In the genomic region with DNA sequence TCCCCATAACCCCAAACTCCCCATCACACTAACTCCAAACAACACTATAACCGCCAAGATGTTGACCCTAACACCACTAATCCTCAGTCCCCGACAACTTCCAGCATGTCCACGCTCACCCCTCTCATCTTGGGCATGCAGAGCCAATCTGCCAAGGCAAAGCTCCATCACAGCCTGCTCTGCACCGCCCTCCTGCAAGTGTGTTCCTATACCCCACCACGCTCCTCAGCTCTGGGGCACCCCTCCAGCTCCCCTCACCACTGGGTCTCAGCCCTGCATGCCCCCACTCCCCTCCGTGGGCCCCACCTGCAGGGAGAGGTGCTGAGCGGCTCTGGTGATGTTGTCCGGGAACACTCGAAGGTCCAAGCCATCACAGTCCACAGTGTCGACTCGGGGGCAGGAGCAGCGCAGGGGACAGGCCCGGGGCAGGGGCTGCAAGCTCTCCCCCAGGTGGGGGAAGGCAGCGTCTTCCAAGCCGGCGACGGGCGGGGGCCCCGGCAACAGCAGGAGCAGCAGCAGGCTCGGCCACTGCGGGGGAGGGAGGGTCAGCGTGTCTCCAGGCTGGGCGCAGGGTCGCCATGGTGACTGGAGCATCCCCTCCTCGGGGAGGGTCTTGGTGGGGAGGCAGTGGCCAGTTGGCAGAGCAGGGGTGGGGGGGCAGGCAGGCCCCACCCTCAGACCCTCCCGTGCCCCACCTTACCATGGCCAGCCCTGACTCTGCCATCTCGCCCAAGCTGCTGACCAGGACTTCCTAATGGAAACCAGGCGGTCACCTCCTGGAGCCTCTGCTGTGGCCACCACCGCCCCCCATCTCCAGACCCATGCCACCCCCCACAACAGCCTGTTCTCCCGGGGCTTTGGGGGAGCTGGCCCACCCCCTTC, we compare ENCODE assay signal across 9 cellular contexts. TPM values are rescaled to one million over a fixed set of nuclear protein-coding genes. Genes with fewer than 3 reads are reported as not detected.
A peak's percentile ranks its signal among the peaks of the same experiment; 100 is the strongest.
DNase-seq lines count a peak whose midpoint lies in the region; ATAC-seq, FAIRE-seq and TF ChIP-seq lines count a peak whose summit lies in the region.
"Had no signal": no experiment of that assay in that cellular context is flagged by ENCODE, and none has a peak within 500 bp of the region (broad histone marks: within the 10 kb centered on the region; RNA-seq: fewer than 3 reads in every experiment).

No MANE protein-coding gene starts in this region.

- 0 out of 2 replicates have a peak overlapping the region, but pooled peaks have one; percentile 48 for H2BK20ac ChIP-seq in H1 (ENCODE audit: low read length)

- TF ChIP-seq CTCF in AG04450 (IDR thresholded peaks at IDR 0.05; ENCODE audit: low read depth, low read length), result no peak
- no peak for TF ChIP-seq CTCF in H1 (IDR thresholded peaks at IDR 0.05; ENCODE audit: control extremely low read depth in 1 of 3, insufficient read depth in 1 of 3, low read depth in 1 of 3, low read length in 3 of 3)
- TF ChIP-seq CTCF in transverse colon (IDR thresholded peaks at IDR 0.05), result no peak

- H3K56ac ChIP-seq in H1 (replicated peaks; ENCODE audit: insufficient read length, low read depth, low read length), result no peak overlapping the region

- TF ChIP-seq POLR2A in H1 (IDR thresholded peaks at IDR 0.05; ENCODE audit: control extremely low read depth in 1 of 2, low read depth in 2 of 2, low read length in 2 of 2) (no peak), transverse colon (IDR thresholded peaks at IDR 0.05) (no peak)

- H3K23ac ChIP-seq in H1 (ENCODE audit: insufficient read length), result no peak overlapping the region

- H3K4me3 ChIP-seq in AG04450 (ENCODE audit: low read depth, low read length), result peak overlapping the region; percentile 47
- H3K4me3 ChIP-seq in H1 (ENCODE audit: extremely low read depth in 1 of 4, insufficient read depth in 2 of 4, low read depth in 3 of 4, low read length in 4 of 4), result peak overlapping the region in 1 of 4 experiments; percentile 34; a peak in 1 of 8 replicates
- H3K4me3 ChIP-seq in neuron (ENCODE audit: low read length), result peak overlapping the region; percentile 29
- peak overlapping the region in 1 of 4 donors; percentile 9 for H3K4me3 ChIP-seq in transverse colon

- H3K9me3 ChIP-seq in AG04450 (ENCODE audit: control insufficient read depth, insufficient read depth, low read length) (no peaks in the 10 kb centered on the region), H1 (ENCODE audit: insufficient read depth in 2 of 2, low read depth in 1 of 2, low read length in 1 of 2) (no peaks in the 10 kb centered on the region), neuron (ENCODE audit: low read length) (no peaks in the 10 kb centered on the region), transverse colon (no peaks in the 10 kb centered on the region)

- peaks cover 3% of the 10 kb centered on the region; the same call in 1 of the 2 replicates for H3K79me1 ChIP-seq in H1 (ENCODE audit: low read depth, low read length)

- H2AK5ac ChIP-seq in H1 (ENCODE audit: low read depth, low read length), result 0 out of 2 replicates have a peak overlapping the region, but pooled peaks have one; percentile 75

- POLR2A ChIA-PET in AG04450 (lab: Yijun Ruan, JAX) (interaction anchor here (0.8 to 0.9 kb wide), 3 partner anchors 9 to 32 kb away, joined by 3 to 4 read pairs (median 4); a partner anchor contains a TSS), H1 (lab: Charles Lee; ENCODE audit: partially characterized antibody) (interaction anchor here (0.7 to 5.5 kb wide), 10 partner anchors 16 to 112 kb away, joined by 3 to 35 read pairs (median 4); a partner anchor contains a TSS)

- WGBS in H1 (ENCODE audit: extremely low coverage in 1 of 2, insufficient coverage in 1 of 2, insufficient read length in 1 of 2, insufficient replicate concordance in 2 of 2, low coverage in 1 of 2, low lambda C conversion rate in 2 of 2, missing lambda C conversion rate in 1 of 2), 2 experiments, result 68% methylated on average over 19 of the region's 30 CpGs; no CpG with 5 or more reads in 1 of the 2 experiments
- 32 to 52% methylated on average over 3 to 24 of the region's 30 CpGs for WGBS in transverse colon (ENCODE audit: low coverage in 1 of 2), 2 donors

- H3K4ac ChIP-seq in H1 (replicated peaks; ENCODE audit: insufficient read length, low read depth, low read length), result peak overlapping the region; percentile 53

- H3K27ac ChIP-seq in AG04450 (ENCODE audit: low read depth, low read length), result peak overlapping the region; percentile 31
- H3K27ac ChIP-seq in H1 (ENCODE audit: low read depth, low read length), result no peak overlapping the region
- H3K27ac ChIP-seq in transverse colon, result no peak overlapping the region

- H3K4me2 ChIP-seq in H1 (ENCODE audit: insufficient read depth in 1 of 2, low read depth in 2 of 2, low read length in 2 of 2), result peak overlapping the region; percentile 22 to 44; a peak in 3 of 4 replicates

- no peak for ATAC-seq in HG03354 (IDR thresholded peaks at IDR 0.05; ENCODE audit: poor library complexity, severe bottlenecking, unreplicated experiment)

- H2AFZ ChIP-seq in H1 (ENCODE audit: low read length) (peak overlapping the region; percentile 33; the same call in 1 of the 2 replicates), neuron (ENCODE audit: low read depth, low read length) (peak overlapping the region; percentile 1)

- H4K20me1 ChIP-seq in H1 (replicated peaks in 1 of 2; ENCODE audit: control insufficient read depth in 1 of 2, insufficient read depth in 2 of 2, low read length in 2 of 2), result peaks cover 0 to 6% of the 10 kb centered on the region in 2 experiments

- H2BK15ac ChIP-seq in H1 (ENCODE audit: low read length), result peak overlapping the region; percentile 81; the same call in 1 of the 2 replicates

- intact Hi-C loops in transverse colon (cut with DNase I; ENCODE audit: low total_unique reads), result no loop called here

- H3K27me3 ChIP-seq in AG04450 (ENCODE audit: control insufficient read depth, insufficient read depth, low read length) (no peaks in the 10 kb centered on the region), H1 (replicated peaks in 1 of 4; ENCODE audit: control insufficient read depth in 3 of 4, extremely low read depth in 1 of 4, insufficient read depth in 3 of 4, low read length in 3 of 4) (peaks cover 0 to 2% (median 0%) of the 10 kb centered on the region in 4 experiments; a peak in 1 of 7 replicates), neuron (ENCODE audit: insufficient read depth, low read length) (no peaks in the 10 kb centered on the region), transverse colon (peaks cover 9% of the 10 kb centered on the region)

- peaks cover 14% of the 10 kb centered on the region; the same call in 1 of the 2 replicates for H3K23me2 ChIP-seq in H1 (ENCODE audit: low read depth, low read length)

- H3K4me1 ChIP-seq in H1 (replicated peaks in 1 of 4; ENCODE audit: control insufficient read depth in 3 of 4, insufficient read depth in 4 of 4, low read length in 3 of 4), result peaks cover 3 to 34% (median 19%) of the 10 kb centered on the region in 4 experiments
- peaks cover 24% of the 10 kb centered on the region for H3K4me1 ChIP-seq in neuron (ENCODE audit: insufficient read depth, low read length)
- H3K4me1 ChIP-seq in transverse colon, result no peaks in the 10 kb centered on the region

- H3K36me3 ChIP-seq in H1 (ENCODE audit: control insufficient read depth in 2 of 4, insufficient read depth in 4 of 4, low read length in 3 of 4), result no peaks in the 10 kb centered on the region
- no peaks in the 10 kb centered on the region for H3K36me3 ChIP-seq in neuron (ENCODE audit: insufficient read depth, low read length)
- no peaks in the 10 kb centered on the region for H3K36me3 ChIP-seq in transverse colon

- CTCF ChIA-PET in AG04450 (lab: Charles Lee) (interaction anchor here (0.7 kb wide), 1 partner anchor 59 kb away, joined by 3 read pairs; no protein-coding TSS in a partner anchor), H1 (lab: Charles Lee; ENCODE audit: partially characterized antibody) (interaction anchor here (0.7 to 3.7 kb wide), 7 partner anchors 11 to 131 kb away, joined by 3 to 26 read pairs (median 4); no protein-coding TSS in a partner anchor)

- no peaks in the 10 kb centered on the region for H3K79me2 ChIP-seq in H1 (ENCODE audit: control insufficient read depth in 1 of 2, insufficient read depth in 2 of 2, low read length in 2 of 2)

- H3K18ac ChIP-seq in H1 (ENCODE audit: extremely low read depth, low read length), result peak overlapping the region; percentile 32

- peak overlapping the region; percentile 31 for H4K5ac ChIP-seq in H1 (ENCODE audit: insufficient read length, low read depth, low read length)

- in situ Hi-C loops in transverse colon (cut with MboI; ENCODE audit: low pct_ligation_motif_present in 1 of 4, low pct_unique_long_range_greater_than_20kb in 1 of 4, low sequenced_read_pairs in 3 of 4), result no loop called here

- H4K91ac ChIP-seq in H1 (replicated peaks; ENCODE audit: insufficient read length, low read length), result peak overlapping the region; percentile 89

- no peak for TF ChIP-seq RAD21 in H1 (IDR thresholded peaks at IDR 0.05 in 1 of 2, conservative IDR thresholded peaks at IDR 0.05 in 1 of 2; ENCODE audit: low read depth in 2 of 2, low read length in 2 of 2)

- H3K9ac ChIP-seq in H1 (replicated peaks in 1 of 4; ENCODE audit: extremely low read depth in 1 of 4, low read depth in 3 of 4, low read length in 3 of 4), result no peak overlapping the region; a peak in 1 of 7 replicates

- H2BK12ac ChIP-seq in H1 (ENCODE audit: low read depth, low read length), result peak overlapping the region; percentile 87; the same call in 1 of the 2 replicates

- H4K8ac ChIP-seq in H1 (ENCODE audit: extremely low read depth, insufficient read depth, low read length), result peak overlapping the region; percentile 85

- DNase-seq in AG04450 (ENCODE audit: low read depth, low spot score) (no peak), NCI-H2227 (lab: John Stamatoyannopoulos, UW; ENCODE audit: unreplicated experiment) (peak; percentile 13), H1 (ENCODE audit: low read depth in 1 of 2, low spot score in 2 of 2) (no peak), transverse colon (no peak), SKM-1 (lab: John Stamatoyannopoulos, UW; ENCODE audit: unreplicated experiment) (no peak)
- DNase-seq in activated CD4-positive, alpha-beta T cell treated with anti-CD3 and anti-CD28 coated beads for 1 hour, result no peak
- DNase-seq: stimulated activated CD4-positive, alpha-beta T cell treated with anti-CD3 and anti-CD28 coated beads, Interleukin-2, amount 100 ng/mL, for 48 hours had no signal

- H3K14ac ChIP-seq in H1 (ENCODE audit: insufficient read length), result no peak overlapping the region

- H2BK120ac ChIP-seq in H1 (replicated peaks; ENCODE audit: low read depth, low read length), result no peak overlapping the region

- FAIRE-seq in H1 (lab: Jason Lieb, UNC), result no peak

- H2BK5ac ChIP-seq in H1 (ENCODE audit: low read depth, low read length), result peak overlapping the region; percentile 87; the same call in 1 of the 2 replicates

- TF ChIP-seq EP300 in H1 (IDR thresholded peaks at IDR 0.05; ENCODE audit: borderline replicate concordance in 1 of 2, low read depth in 2 of 2, low read length in 2 of 2) (no peak), transverse colon (IDR thresholded peaks at IDR 0.05; ENCODE audit: low read depth) (no peak)

RNA-seq across cellular contexts. Expression of a gene that starts 0.5 kb away (rescaled TPM):
- polyA plus RNA-seq in AG04450 (2011; rRNA removed) (2.8 and 3.4 TPM in 2 replicates), H1 (2011; rRNA removed) (1.0 and 2.3 TPM in 2 replicates)
- 1.3 and 1.4 TPM in 2 replicates for polyA minus RNA-seq in AG04450 (2011; rRNA and poly(A)+ RNA removed)
- total RNA-seq in H1 (2021; fragmentation: NEBNext Ultra II Directional; extraction: Animal tissue kit (Norgen Biotek cat#: 25700)), result 0.75 and 1.5 TPM in 2 replicates
- polyA plus RNA-seq in H1 (2011; cell fraction: cytosol; rRNA removed), result 1.8 TPM
- polyA plus RNA-seq in H1 (2011; cell fraction: nucleus; rRNA removed), result 2.7 TPM
- polyA plus RNA-seq in H1 (2012, experiment 1 of 2), result 0.61 to 2.0 TPM (median 1.5 TPM) in 4 replicates
- polyA plus RNA-seq in H1 (2012, experiment 2 of 2), result 1.7 TPM
- 0.18 TPM for polyA plus RNA-seq in H1 (2013, experiment 1 of 2)
- 0.68 TPM for polyA plus RNA-seq in H1 (2013, experiment 2 of 2)
- polyA minus RNA-seq in H1 (2011; rRNA and poly(A)+ RNA removed), result 0.22 TPM in 1 of 2 replicates, not detected in the other
- polyA minus RNA-seq in H1 (2011; cell fraction: cytosol; rRNA and poly(A)+ RNA removed), result not detected
- polyA minus RNA-seq in H1 (2011; cell fraction: nucleus; rRNA and poly(A)+ RNA removed), result 1.2 TPM
- total RNA-seq in transverse colon, result 10 to 100 TPM in 1 of 4 donors, 1 to 10 TPM in 3; 3.0 to 15.3 (median 3.2) TPM

RNA-seq across cellular contexts. Expression of a gene that starts 14.6 kb away (rescaled TPM):
- 6.1 and 7.3 TPM in 2 replicates for polyA plus RNA-seq in AG04450 (2011; rRNA removed)
- polyA minus RNA-seq in AG04450 (2011; rRNA and poly(A)+ RNA removed), result 11.1 and 11.5 TPM in 2 replicates
- 68.7 and 77.1 TPM in 2 replicates for total RNA-seq in H1 (2021; fragmentation: NEBNext Ultra II Directional; extraction: Animal tissue kit (Norgen Biotek cat#: 25700))
- polyA plus RNA-seq in H1 (2011; rRNA removed), result 80.8 and 127 TPM in 2 replicates
- 69.0 TPM for polyA plus RNA-seq in H1 (2011; cell fraction: cytosol; rRNA removed)
- polyA plus RNA-seq in H1 (2011; cell fraction: nucleus; rRNA removed), result 277 TPM
- polyA plus RNA-seq in H1 (2012, experiment 1 of 2), result 53.4 to 97.6 TPM (median 89.3 TPM) in 4 replicates
- 56.8 TPM for polyA plus RNA-seq in H1 (2012, experiment 2 of 2)
- 47.2 TPM for polyA plus RNA-seq in H1 (2013, experiment 1 of 2)
- 42.2 TPM for polyA plus RNA-seq in H1 (2013, experiment 2 of 2)
- polyA minus RNA-seq in H1 (2011; rRNA and poly(A)+ RNA removed), result 36.7 and 59.9 TPM in 2 replicates
- 32.1 TPM for polyA minus RNA-seq in H1 (2011; cell fraction: cytosol; rRNA and poly(A)+ RNA removed)
- polyA minus RNA-seq in H1 (2011; cell fraction: nucleus; rRNA and poly(A)+ RNA removed), result 66.5 TPM
- 10 to 100 TPM; 26.2 to 61.7 (median 35.8) TPM for total RNA-seq in transverse colon

RNA-seq across cellular contexts. Expression of a gene that starts 31.7 kb away (rescaled TPM):
- polyA plus RNA-seq in AG04450 (2011; rRNA removed), result 5.1 and 6.7 TPM in 2 replicates
- polyA minus RNA-seq in AG04450 (2011; rRNA and poly(A)+ RNA removed), result 7.0 and 13.7 TPM in 2 replicates
- total RNA-seq in H1 (2021; fragmentation: NEBNext Ultra II Directional; extraction: Animal tissue kit (Norgen Biotek cat#: 25700)), result 33.0 and 36.4 TPM in 2 replicates
- polyA plus RNA-seq in H1 (2011; rRNA removed), result 12.5 and 20.5 TPM in 2 replicates
- 17.1 TPM for polyA plus RNA-seq in H1 (2011; cell fraction: cytosol; rRNA removed)
- 71.1 TPM for polyA plus RNA-seq in H1 (2011; cell fraction: nucleus; rRNA removed)
- polyA plus RNA-seq in H1 (2012, experiment 1 of 2), result 20.2 to 39.2 TPM (median 31.7 TPM) in 4 replicates
- 21.2 TPM for polyA plus RNA-seq in H1 (2012, experiment 2 of 2)
- 17.9 TPM for polyA plus RNA-seq in H1 (2013, experiment 1 of 2)
- polyA plus RNA-seq in H1 (2013, experiment 2 of 2), result 16.1 TPM
- 15.8 and 22.9 TPM in 2 replicates for polyA minus RNA-seq in H1 (2011; rRNA and poly(A)+ RNA removed)
- polyA minus RNA-seq in H1 (2011; cell fraction: cytosol; rRNA and poly(A)+ RNA removed), result 17.1 TPM
- 19.3 TPM for polyA minus RNA-seq in H1 (2011; cell fraction: nucleus; rRNA and poly(A)+ RNA removed)
- total RNA-seq in transverse colon, result 100 to 1,000 TPM; 113 to 294 (median 177) TPM

RNA-seq across cellular contexts. Expression of a gene that starts 31.8 kb away (rescaled TPM):
- polyA plus RNA-seq in AG04450 (2011; rRNA removed) (0.12 and 0.17 TPM in 2 replicates), H1 (2011; rRNA removed) (4.6 and 6.0 TPM in 2 replicates)
- 0.43 TPM in 1 of 2 replicates, not detected in the other for polyA minus RNA-seq in AG04450 (2011; rRNA and poly(A)+ RNA removed)
- 4.6 and 4.7 TPM in 2 replicates for total RNA-seq in H1 (2021; fragmentation: NEBNext Ultra II Directional; extraction: Animal tissue kit (Norgen Biotek cat#: 25700))
- polyA plus RNA-seq in H1 (2011; cell fraction: cytosol; rRNA removed), result 5.2 TPM
- polyA plus RNA-seq in H1 (2011; cell fraction: nucleus; rRNA removed), result 12.9 TPM
- 2.8 to 5.0 TPM (median 3.9 TPM) in 4 replicates for polyA plus RNA-seq in H1 (2012, experiment 1 of 2)
- 3.1 TPM for polyA plus RNA-seq in H1 (2012, experiment 2 of 2)
- polyA plus RNA-seq in H1 (2013, experiment 1 of 2), result 3.8 TPM
- polyA plus RNA-seq in H1 (2013, experiment 2 of 2), result 3.4 TPM
- 2.5 and 3.4 TPM in 2 replicates for polyA minus RNA-seq in H1 (2011; rRNA and poly(A)+ RNA removed)
- 3.8 TPM for polyA minus RNA-seq in H1 (2011; cell fraction: cytosol; rRNA and poly(A)+ RNA removed)
- polyA minus RNA-seq in H1 (2011; cell fraction: nucleus; rRNA and poly(A)+ RNA removed), result 7.3 TPM
- 100 to 1,000 TPM in 1 of 4 donors, 1 to 10 TPM in 3; 5.2 to 102 (median 6.7) TPM for total RNA-seq in transverse colon
